8 cellular contexts compared by ENCODE assay signal in genomic region chr14:74362361-74362915, GRCh38. TPM values are rescaled to one million over a fixed set of nuclear protein-coding genes. Genes with fewer than 3 reads are reported as not detected.
DNase-seq lines count a peak whose midpoint lies in the region; ATAC-seq lines count a peak whose summit lies in the region.

No MANE protein-coding gene starts in this region.

- peak; percentile 76 for DNase-seq in SIG-M5 treated with dmso at 0.1 percent for 504 hours (lab: John Stamatoyannopoulos, UW; ENCODE audit: unreplicated experiment)
- no peak for DNase-seq in SIG-M5 (lab: John Stamatoyannopoulos, UW)
- DNase-seq in NCI-H2107 (lab: John Stamatoyannopoulos, UW), result peak; percentile 88
- DNase-seq in UCSD-AML1 (lab: John Stamatoyannopoulos, UW; ENCODE audit: unreplicated experiment), result peak; percentile 64
- DNase-seq in brain pericyte (ENCODE audit: low read depth, low spot score), result peak; percentile 8
- peak; percentile 45 to 51 (median 50) for DNase-seq in immature natural killer cell
- peak; percentile 46 to 58 (median 49) for DNase-seq in stimulated activated CD4-positive, alpha-beta T cell treated with anti-CD3 and anti-CD28 coated beads, Interleukin-12 subunit alpha, Interleukin-12 subunit beta, amount 100 ng/mL, for 48 hours (ENCODE audit: low read depth in 2 of 3, low spot score in 1 of 3)

- H3K36me3 Mint-ChIP-seq in immature natural killer cell, result no peaks in the 10 kb centered on the region

- H3K4me3 Mint-ChIP-seq in immature natural killer cell, result no peak overlapping the region

- no peaks in the 10 kb centered on the region for H3K4me1 Mint-ChIP-seq in immature natural killer cell

- H3K27me3 Mint-ChIP-seq in immature natural killer cell (ENCODE audit: low read depth in 3 of 3), result peaks cover 1 to 7% (median 6%) of the 10 kb centered on the region in 3 donors

- no peak for ATAC-seq in GM19328 (IDR thresholded peaks at IDR 0.05; ENCODE audit: unreplicated experiment)

- H3K9me3 Mint-ChIP-seq in immature natural killer cell, result peaks cover 0 to 1% (median 0%) of the 10 kb centered on the region in 6 donors

- H3K27ac Mint-ChIP-seq in immature natural killer cell, result no peak overlapping the region

RNA-seq across cellular contexts. Expression of gene VRTN, which starts 14.2 kb away (rescaled TPM):
- not detected for polyA plus RNA-seq in immature natural killer cell

RNA-seq across cellular contexts. Expression of gene ABCD4, which starts 59.7 kb away (rescaled TPM):
- 10 to 100 TPM; 26.3 to 34.6 (median 31.9) TPM for polyA plus RNA-seq in immature natural killer cell
